8 cellular contexts compared by ENCODE assay signal in genomic region chr5:53381-54174, GRCh38. TPM values are rescaled to one million over a fixed set of nuclear protein-coding genes. Genes with fewer than 3 reads are reported as not detected.
DNase-seq lines count a peak whose midpoint lies in the region; ATAC-seq, FAIRE-seq and TF ChIP-seq lines count a peak whose summit lies in the region.

No MANE protein-coding gene starts in this region.

- peaks cover 7% of the 10 kb centered on the region for H3K4me1 Mint-ChIP-seq in stimulated activated naive CD8-positive, alpha-beta T cell treated with anti-CD3 and anti-CD28 coated beads, Interleukin-15, amount 100 ng/mL, for 72 hours

- intact Hi-C loops in Right ventricle myocardium inferior (cut with DNase I): no loop called here
- intact Hi-C loops in cardiac septum (cut with DNase I): no loop called here
- intact Hi-C loops in lower lobe of right lung (cut with DNase I): no loop called here

- no peak for FAIRE-seq in bronchial epithelial cell (lab: Jason Lieb, UNC)

- H3K27me3 ChIP-seq in bronchial epithelial cell (ENCODE audit: control insufficient read depth, insufficient read depth, low read length) (peaks cover 5% of the 10 kb centered on the region), lower lobe of right lung (ENCODE audit: low read depth) (peaks cover 44% of the 10 kb centered on the region)

- H3K9me3 Mint-ChIP-seq in stimulated activated naive CD8-positive, alpha-beta T cell treated with anti-CD3 and anti-CD28 coated beads, Interleukin-15, amount 100 ng/mL, for 72 hours: peaks cover 4 to 9% of the 10 kb centered on the region in 2 donors

- no peak overlapping the region for H3K27ac ChIP-seq in lower lobe of right lung

- DNase-seq in Right ventricle myocardium inferior (ENCODE audit: missing footprints): peak; percentile 63
- no peak for DNase-seq in cardiac septum (ENCODE audit: low spot score)
- peak; percentile 38 for DNase-seq in RPMI7951 (ENCODE audit: low read depth)
- peak; percentile 2 for DNase-seq in bronchial epithelial cell (ENCODE audit: low read depth)
- DNase-seq in lower lobe of right lung: no peak
- peak; percentile 21 to 33 for DNase-seq in stimulated activated naive CD8-positive, alpha-beta T cell treated with anti-CD3 and anti-CD28 coated beads, Interleukin-15, amount 100 ng/mL, for 72 hours
- DNase-seq in NOMO-1 treated with dmso at 0.1 percent for 144 hours (lab: John Stamatoyannopoulos, UW; ENCODE audit: unreplicated experiment): no peak

- H3K36me3 ChIP-seq in bronchial epithelial cell (ENCODE audit: control insufficient read depth, insufficient read depth, low read length): no peaks in the 10 kb centered on the region
- no peaks in the 10 kb centered on the region for H3K36me3 ChIP-seq in lower lobe of right lung

- H3K4me3 ChIP-seq in bronchial epithelial cell (ENCODE audit: low read depth, low read length) (peak overlapping the region; percentile 30), lower lobe of right lung (peak overlapping the region; percentile 57)

- ATAC-seq in Right ventricle myocardium inferior (peak; percentile 40), lower lobe of right lung (peak; percentile 80 to 82), GM19463 (IDR thresholded peaks at IDR 0.05; ENCODE audit: unreplicated experiment) (no peak)
- peak; percentile 80 for ATAC-seq in stimulated activated naive CD8-positive, alpha-beta T cell treated with anti-CD3 and anti-CD28 coated beads, Interleukin-15, amount 100 ng/mL, for 72 hours

- peak overlapping the region; percentile 58 to 74 for H3K4me3 Mint-ChIP-seq in stimulated activated naive CD8-positive, alpha-beta T cell treated with anti-CD3 and anti-CD28 coated beads, Interleukin-15, amount 100 ng/mL, for 72 hours

- peaks cover 76% of the 10 kb centered on the region for H3K27me3 Mint-ChIP-seq in stimulated activated naive CD8-positive, alpha-beta T cell treated with anti-CD3 and anti-CD28 coated beads, Interleukin-15, amount 100 ng/mL, for 72 hours

- TF ChIP-seq CTCF in bronchial epithelial cell (IDR thresholded peaks at IDR 0.05; ENCODE audit: insufficient read depth, low read length, severe bottlenecking): peak; percentile 12
- no peak for TF ChIP-seq CTCF in lower lobe of right lung (IDR thresholded peaks at IDR 0.05)

- H3K4me1 ChIP-seq in lower lobe of right lung: peaks cover 11% of the 10 kb centered on the region

- H3K27ac Mint-ChIP-seq in stimulated activated naive CD8-positive, alpha-beta T cell treated with anti-CD3 and anti-CD28 coated beads, Interleukin-15, amount 100 ng/mL, for 72 hours: no peak overlapping the region

- no peaks in the 10 kb centered on the region for H3K9me3 ChIP-seq in lower lobe of right lung

RNA-seq across cellular contexts. Expression of gene PLEKHG4B, which starts 38.4 kb away (rescaled TPM):
- total RNA-seq in Right ventricle myocardium inferior (not detected), cardiac septum (0.03 TPM), bronchial epithelial cell (not detected in 2 replicates), lower lobe of right lung (2.7 TPM)
- total RNA-seq in RPMI7951 (2014; rRNA removed; shearing (Covaris generic)): 2.3 TPM in 2 replicates

Comparison
In these comparisons a context has a peak if more than half of its experiments do, and no peak if none do; other contexts are left out.
1. DNase-seq: peak in Right ventricle myocardium inferior (single experiment), RPMI7951 (single experiment), bronchial epithelial cell (single experiment) and stimulated activated naive CD8-positive, alpha-beta T cell treated with anti-CD3 and anti-CD28 coated beads, Interleukin-15, amount 100 ng/mL, for 72 hours (2 of 2); none in cardiac septum (single experiment), lower lobe of right lung (single experiment) and NOMO-1 treated with dmso at 0.1 percent for 144 hours (single experiment).